12 cellular contexts compared by ENCODE assay signal in the genomic region with DNA sequence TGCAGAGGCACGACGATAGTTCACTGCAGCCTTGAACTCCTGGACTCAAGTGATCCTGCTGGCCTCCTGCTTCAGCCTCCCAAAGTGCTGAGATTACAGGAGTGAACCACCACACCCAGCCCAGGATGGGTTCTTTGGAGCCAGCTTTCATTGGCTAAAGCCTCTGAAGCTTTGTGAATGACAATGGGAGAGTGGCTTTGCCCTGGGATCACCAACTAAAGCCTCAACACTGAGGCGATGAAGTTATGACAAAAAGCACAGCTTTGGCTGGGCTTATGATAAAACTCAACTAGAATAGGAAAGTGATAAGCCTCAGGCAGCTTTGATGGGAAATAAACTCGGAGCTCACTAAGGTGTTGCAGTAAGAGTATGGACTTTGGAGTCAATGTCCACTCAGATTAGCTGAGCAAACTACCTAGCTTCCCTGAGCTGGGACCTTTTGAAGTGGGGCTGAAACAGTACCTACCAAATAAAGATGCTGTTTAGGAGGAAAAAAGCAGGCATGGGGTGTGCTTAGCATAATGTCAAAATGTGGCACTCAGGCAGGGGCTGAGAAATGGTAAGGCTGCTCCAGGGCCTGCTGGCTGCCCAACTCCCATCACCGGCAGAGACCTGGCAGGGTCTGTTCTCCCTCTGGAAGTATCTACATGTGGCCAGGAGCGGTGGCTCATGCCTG. TPM values are rescaled to one million over a fixed set of nuclear protein-coding genes. Genes with fewer than 3 reads are reported as not detected.
A peak's percentile ranks its signal among the peaks of the same experiment; 100 is the strongest.
DNase-seq lines count a peak whose midpoint lies in the region; ATAC-seq and TF ChIP-seq lines count a peak whose summit lies in the region.
"Had no signal": no experiment of that assay in that cellular context is flagged by ENCODE, and none has a peak within 500 bp of the region (broad histone marks: within the 10 kb centered on the region; RNA-seq: fewer than 3 reads in every experiment).

No MANE protein-coding gene starts in this region.

- H3K4me3 ChIP-seq in heart right ventricle (no peak overlapping the region), colonic mucosa (no peak overlapping the region), vagina (no peak overlapping the region)
- H3K4me3 ChIP-seq: MG63 had no signal

- H3K36me3 Mint-ChIP-seq in natural killer cell treated with Interleukin-12 subunit alpha and Interleukin-12 subunit beta and Interleukin-15 and Interleukin-18, amount 100 ng/mL, for 72 hours: peaks cover 7% of the 10 kb centered on the region

- H3K4me1 ChIP-seq in heart right ventricle (peaks cover 49 to 88% (median 86%) of the 10 kb centered on the region in 9 donors), colonic mucosa (peaks cover 52% of the 10 kb centered on the region), vagina (peaks cover 76% of the 10 kb centered on the region)

- WGBS in heart right ventricle, 2 donors: 72 to 73% methylated on average over 6 of the region's 6 CpGs

- H3K9me3 ChIP-seq in heart right ventricle (no peaks in the 10 kb centered on the region), colonic mucosa (no peaks in the 10 kb centered on the region), vagina (no peaks in the 10 kb centered on the region)
- H3K9me3 ChIP-seq: MG63 had no signal

- H3K9me3 Mint-ChIP-seq in natural killer cell treated with Interleukin-12 subunit alpha and Interleukin-12 subunit beta and Interleukin-15 and Interleukin-18, amount 100 ng/mL, for 72 hours: no peaks in the 10 kb centered on the region
- H3K9me3 Mint-ChIP-seq: stimulated activated naive B cell treated with anti-CD40 and anti-IgM and Interleukin-4, amounts not matched to agents 10 μg/mL and 1 μg/mL and 100 μg/mL, for 72 hours had no signal

- TF ChIP-seq POLR2A in vagina (IDR thresholded peaks at IDR 0.05): no peak

- TF ChIP-seq CTCF in heart right ventricle (IDR thresholded peaks at IDR 0.05) (no peak), colonic mucosa (IDR thresholded peaks at IDR 0.05) (no peak), vagina (IDR thresholded peaks at IDR 0.05) (no peak)

- DNase-seq in heart right ventricle: no peak
- no peak for DNase-seq in left cardiac atrium
- DNase-seq in colonic mucosa: no peak
- no peak for DNase-seq in natural killer cell treated with Interleukin-12 subunit alpha and Interleukin-12 subunit beta and Interleukin-15 and Interleukin-18, amount 100 ng/mL, for 72 hours (ENCODE audit: low spot score)
- no peak for DNase-seq in vagina (ENCODE audit: extremely low spot score in 2 of 2)
- no peak for DNase-seq in NAMALWA (ENCODE audit: low spot score)
- no peak for DNase-seq in GDM1 (lab: John Stamatoyannopoulos, UW)
- DNase-seq: NCI-H748 treated with DMSO at 0.1 percent for 48 hours, T-helper 9 cell had no signal

- H3K36me3 ChIP-seq in heart right ventricle (peaks cover 0 to 61% (median 0%) of the 10 kb centered on the region in 9 donors), colonic mucosa (no peaks in the 10 kb centered on the region), vagina (peaks cover 0 to 6% of the 10 kb centered on the region in 2 donors)

- H3K27me3 ChIP-seq in heart right ventricle: no peaks in the 10 kb centered on the region
- H3K27me3 ChIP-seq in colonic mucosa: no peaks in the 10 kb centered on the region
- H3K27me3 ChIP-seq in vagina: no peaks in the 10 kb centered on the region
- H3K27me3 ChIP-seq: MG63 had no signal

- no peak for ATAC-seq in heart right ventricle
- ATAC-seq in left cardiac atrium: no peak
- ATAC-seq in natural killer cell treated with Interleukin-12 subunit alpha and Interleukin-12 subunit beta and Interleukin-15 and Interleukin-18, amount 100 ng/mL, for 72 hours: no peak
- ATAC-seq in GM21360 (IDR thresholded peaks at IDR 0.05; ENCODE audit: unreplicated experiment): no peak

- no peak overlapping the region for H3K4me3 Mint-ChIP-seq in natural killer cell treated with Interleukin-12 subunit alpha and Interleukin-12 subunit beta and Interleukin-15 and Interleukin-18, amount 100 ng/mL, for 72 hours

- H3K9ac ChIP-seq in colonic mucosa (ENCODE audit: low read depth in 2 of 2, low read length in 2 of 2): peak overlapping the region; percentile 54 to 76

- peak overlapping the region; percentile 76 to 85 for H3K27ac Mint-ChIP-seq in natural killer cell treated with Interleukin-12 subunit alpha and Interleukin-12 subunit beta and Interleukin-15 and Interleukin-18, amount 100 ng/mL, for 72 hours

- intact Hi-C loops in heart right ventricle (cut with DNase I) (loop anchor here in 8 of 10 donors (5.0 to 10.0 kb wide), 8 partner anchors 49 to 267 kb away; partner anchors contain the start of genes ASTL (in 2 of the 8), DUSP2 (in 2 of the 8), STARD7 (in 2 of the 8) and ANKRD36C (in 1 of the 8)), left cardiac atrium (cut with DNase I) (no loop called here), colonic mucosa (cut with DNase I) (loop anchor here (5.0 to 10.0 kb wide), 2 partner anchors 114 to 247 kb away; partner anchors contain the start of gene DUSP2), vagina (cut with DNase I) (loop anchor here (5.0 kb wide), 1 partner anchor 54 kb away; the partner anchor contains the start of gene STARD7)

- peak overlapping the region; percentile 85 to 97 (median 94) for H3K27ac ChIP-seq in heart right ventricle
- peak overlapping the region; percentile 82 for H3K27ac ChIP-seq in colonic mucosa
- H3K27ac ChIP-seq in vagina: peak overlapping the region; percentile 83

- no peaks in the 10 kb centered on the region for H3K27me3 Mint-ChIP-seq in natural killer cell treated with Interleukin-12 subunit alpha and Interleukin-12 subunit beta and Interleukin-15 and Interleukin-18, amount 100 ng/mL, for 72 hours
- H3K27me3 Mint-ChIP-seq: stimulated activated naive B cell treated with anti-CD40 and anti-IgM and Interleukin-4, amounts not matched to agents 10 μg/mL and 1 μg/mL and 100 μg/mL, for 72 hours had no signal

- peaks cover 44 to 52% of the 10 kb centered on the region in 2 donors for H3K4me1 Mint-ChIP-seq in natural killer cell treated with Interleukin-12 subunit alpha and Interleukin-12 subunit beta and Interleukin-15 and Interleukin-18, amount 100 ng/mL, for 72 hours (ENCODE audit: low read depth in 2 of 2)

RNA-seq across cellular contexts. Expression of gene TMEM127, which starts 4.3 kb away (rescaled TPM):
- total RNA-seq in heart right ventricle (100 to 1,000 TPM in 4 of 10 donors, 10 to 100 TPM in 6; 72.2 to 113 (median 95.1) TPM), left cardiac atrium (10 to 100 TPM; 64.4 to 86.6 TPM), colonic mucosa (10 to 100 TPM; 61.9 to 81.1 TPM), vagina (40.0 TPM)
- polyA plus RNA-seq in heart right ventricle: 10 to 100 TPM; 15.2 to 70.6 TPM
- total RNA-seq in natural killer cell treated with Interleukin-12 subunit alpha and Interleukin-12 subunit beta and Interleukin-15 and Interleukin-18, amount 100 ng/mL, for 72 hours: 10 to 100 TPM; 41.4 to 49.4 TPM

RNA-seq across cellular contexts. Expression of gene CIAO1, which starts 4.6 kb away (rescaled TPM):
- total RNA-seq in heart right ventricle (10 to 100 TPM; 59.2 to 72.1 (median 64.9) TPM), left cardiac atrium (10 to 100 TPM; 50.0 to 52.7 TPM), colonic mucosa (10 to 100 TPM; 56.0 to 75.5 TPM), vagina (92.6 TPM)
- polyA plus RNA-seq in heart right ventricle: 10 to 100 TPM; 22.1 to 59.4 TPM
- total RNA-seq in natural killer cell treated with Interleukin-12 subunit alpha and Interleukin-12 subunit beta and Interleukin-15 and Interleukin-18, amount 100 ng/mL, for 72 hours: 100 to 1,000 TPM in 1 of 2 donors, 10 to 100 TPM in 1; 98.0 to 108 TPM

RNA-seq across cellular contexts. Expression of gene SNRNP200, which starts 43.9 kb away (rescaled TPM):
- total RNA-seq in heart right ventricle (10 to 100 TPM; 56.2 to 70.5 (median 63.6) TPM), left cardiac atrium (10 to 100 TPM; 51.6 to 61.5 TPM), colonic mucosa (100 to 1,000 TPM in 1 of 2 donors, 10 to 100 TPM in 1; 90.4 to 127 TPM), vagina (129 TPM)
- polyA plus RNA-seq in heart right ventricle: 10 to 100 TPM; 49.2 to 67.5 TPM
- 100 to 1,000 TPM; 166 to 201 TPM for total RNA-seq in natural killer cell treated with Interleukin-12 subunit alpha and Interleukin-12 subunit beta and Interleukin-15 and Interleukin-18, amount 100 ng/mL, for 72 hours

RNA-seq across cellular contexts. Expression of gene STARD7, which starts 52.8 kb away (rescaled TPM):
- total RNA-seq in heart right ventricle (100 to 1,000 TPM; 138 to 397 (median 191) TPM), left cardiac atrium (100 to 1,000 TPM; 135 to 185 TPM), colonic mucosa (100 to 1,000 TPM; 102 to 179 TPM), vagina (69.5 TPM)
- polyA plus RNA-seq in heart right ventricle: 100 to 1,000 TPM in 1 of 2 donors, 10 to 100 TPM in 1; 50.8 to 312 TPM
- 100 to 1,000 TPM; 153 to 206 TPM for total RNA-seq in natural killer cell treated with Interleukin-12 subunit alpha and Interleukin-12 subunit beta and Interleukin-15 and Interleukin-18, amount 100 ng/mL, for 72 hours

Comparison
In these comparisons a context has a peak if more than half of its experiments do, and no peak if none do; other contexts are left out.
1. intact Hi-C loops: an anchor here in heart right ventricle (5.0 to 10.0 kb wide), colonic mucosa (5.0 to 10.0 kb wide) and vagina (5.0 kb wide); none called in left cardiac atrium.